8 cellular contexts compared by ENCODE assay signal in genomic region chr15:67836134-67836455, GRCh38. TPM values are rescaled to one million over a fixed set of nuclear protein-coding genes. Genes with fewer than 3 reads are reported as not detected.
A peak's percentile ranks its signal among the peaks of the same experiment; 100 is the strongest.
DNase-seq lines count a peak whose midpoint lies in the region; ATAC-seq and TF ChIP-seq lines count a peak whose summit lies in the region.

No MANE protein-coding gene starts in this region.

- H3K27me3 ChIP-seq in lower lobe of right lung (ENCODE audit: low read depth), result peaks cover 52% of the 10 kb centered on the region

- WGBS in urinary bladder, result 7% methylated on average over 16 of the region's 16 CpGs

- DNase-seq in cardiac septum (ENCODE audit: low spot score) (peak; percentile 70), Right ventricle myocardium superior (no peak), astrocyte of the spinal cord (ENCODE audit: low read depth, low spot score) (no peak), lower lobe of right lung (no peak), SKM-1 (lab: John Stamatoyannopoulos, UW; ENCODE audit: unreplicated experiment) (no peak), COR-L47 (lab: John Stamatoyannopoulos, UW) (no peak)
- no peak for DNase-seq in activated CD4-positive, alpha-beta T cell treated with anti-CD3 and anti-CD28 coated beads, Interleukin-2, amount 50 U/mL, for 1 hour

- ATAC-seq in Right ventricle myocardium superior (ENCODE audit: poor library complexity) (no peak), lower lobe of right lung (no peak)

- TF ChIP-seq CTCF in astrocyte of the spinal cord (IDR thresholded peaks at IDR 0.05; ENCODE audit: low read depth, low read length), result no peak
- no peak for TF ChIP-seq CTCF in lower lobe of right lung (IDR thresholded peaks at IDR 0.05)

- in situ Hi-C loops in astrocyte of the spinal cord (cut with HindIII; ENCODE audit: low sequenced_read_pairs), result no loop called here

- peaks cover 56% of the 10 kb centered on the region for H3K4me1 ChIP-seq in lower lobe of right lung
- no peaks in the 10 kb centered on the region for H3K4me1 ChIP-seq in urinary bladder (ENCODE audit: insufficient read depth)

- no peaks in the 10 kb centered on the region for H3K9me3 ChIP-seq in lower lobe of right lung

- H3K27ac ChIP-seq in lower lobe of right lung, result no peak overlapping the region
- H3K27ac ChIP-seq in urinary bladder (ENCODE audit: low read depth), result no peak overlapping the region

- H3K4me3 ChIP-seq in astrocyte of the spinal cord (ENCODE audit: low read depth, low read length) (peak overlapping the region; percentile 29), lower lobe of right lung (peak overlapping the region; percentile 55), urinary bladder (ENCODE audit: low read depth, low read length) (peak overlapping the region; percentile 33)

- intact Hi-C loops in cardiac septum (cut with DNase I), result loop anchor here (2.0 to 10.0 kb wide), 4 partner anchors 314 to 891 kb away; partner anchors contain the start of gene C15orf61
- intact Hi-C loops in Right ventricle myocardium superior (cut with DNase I), result loop anchor here (2.0 to 10.0 kb wide), 3 partner anchors 334 to 891 kb away; no protein-coding TSS in a partner anchor
- intact Hi-C loops in lower lobe of right lung (cut with DNase I), result loop anchor here (2.0 kb wide), 1 partner anchor 379 kb away; no protein-coding TSS in a partner anchor

- no peaks in the 10 kb centered on the region for H3K36me3 ChIP-seq in lower lobe of right lung
- no peaks in the 10 kb centered on the region for H3K36me3 ChIP-seq in urinary bladder (ENCODE audit: insufficient read depth)

RNA-seq across cellular contexts. Expression of gene RNU6-1, which starts 3.8 kb away (rescaled TPM):
- total RNA-seq in cardiac septum (not detected), Right ventricle myocardium superior (not detected), lower lobe of right lung (not detected), urinary bladder (not detected)
- polyA plus RNA-seq in urinary bladder, result not detected

RNA-seq across cellular contexts. Expression of gene SKOR1, which starts 10.8 kb away (rescaled TPM):
- 0.24 TPM for total RNA-seq in cardiac septum
- total RNA-seq in Right ventricle myocardium superior, result 0.11 TPM
- total RNA-seq in lower lobe of right lung, result 0.41 TPM
- total RNA-seq in urinary bladder, result 0.21 TPM
- 0.60 TPM for polyA plus RNA-seq in urinary bladder
